ENCODE assay signal across 20 cellular contexts in genomic region chr17:7530294-7530900, GRCh38.
"Had no signal": no experiment of that assay in that cellular context is flagged by ENCODE, and none has a peak within 500 bp of the region (broad histone marks: within the 10 kb centered on the region; RNA-seq: fewer than 3 reads in every experiment).

No MANE protein-coding gene starts in this region.

- H3K27me3 Mint-ChIP-seq: effector memory CD8-positive, alpha-beta T cell; natural killer cell treated with Interleukin-12 subunit alpha and Interleukin-12 subunit beta and Interleukin-15 and Interleukin-18, amount 100 ng/mL, for 72 hours; stimulated activated memory B cell treated with anti-CD40 and anti-IgM and Interleukin-4, amounts not matched to agents 10 μg/mL and 1 μg/mL and 100 μg/mL, for 72 hours; stimulated activated naive CD8-positive, alpha-beta T cell treated with anti-CD3 and anti-CD28 coated beads, Interleukin-15, amount 100 ng/mL, for 72 hours had no signal

- H3K4me3 Mint-ChIP-seq: effector memory CD8-positive, alpha-beta T cell; immature natural killer cell; natural killer cell treated with Interleukin-12 subunit alpha and Interleukin-12 subunit beta and Interleukin-15 and Interleukin-18, amount 100 ng/mL, for 72 hours; stimulated activated memory B cell treated with anti-CD40 and anti-IgM and Interleukin-4, amounts not matched to agents 10 μg/mL and 1 μg/mL and 100 μg/mL, for 72 hours; stimulated activated naive CD8-positive, alpha-beta T cell treated with anti-CD3 and anti-CD28 coated beads, Interleukin-15, amount 100 ng/mL, for 72 hours had no signal

- H3K27ac Mint-ChIP-seq: effector memory CD8-positive, alpha-beta T cell; immature natural killer cell; natural killer cell treated with Interleukin-12 subunit alpha and Interleukin-12 subunit beta and Interleukin-15 and Interleukin-18, amount 100 ng/mL, for 72 hours; stimulated activated memory B cell treated with anti-CD40 and anti-IgM and Interleukin-4, amounts not matched to agents 10 μg/mL and 1 μg/mL and 100 μg/mL, for 72 hours; stimulated activated naive CD8-positive, alpha-beta T cell treated with anti-CD3 and anti-CD28 coated beads, Interleukin-15, amount 100 ng/mL, for 72 hours had no signal

- H3K4me1 Mint-ChIP-seq: immature natural killer cell; stimulated activated memory B cell treated with anti-CD40 and anti-IgM and Interleukin-4, amounts not matched to agents 10 μg/mL and 1 μg/mL and 100 μg/mL, for 72 hours; stimulated activated naive CD8-positive, alpha-beta T cell treated with anti-CD3 and anti-CD28 coated beads, Interleukin-15, amount 100 ng/mL, for 72 hours had no signal

- DNase-seq: effector memory CD8-positive, alpha-beta T cell; esophagus squamous epithelium; foreskin keratinocyte; immature natural killer cell; left cardiac atrium; left ventricle myocardium inferior; lower lobe of right lung; mesenchymal stem cell; midbrain; occipital lobe; psoas muscle; spleen; stimulated activated CD4-positive, alpha-beta T cell treated with anti-CD3 and anti-CD28 coated beads, Interleukin-15, amount 100 ng/mL, for 24 hours; stimulated activated CD4-positive, alpha-beta T cell treated with anti-CD3 and anti-CD28 coated beads, Interleukin-1b, Interleukin-23, amount 100 ng/mL, for 48 hours; stimulated activated CD4-positive, alpha-beta T cell treated with anti-CD3 and anti-CD28 coated beads, Interleukin-4, amount 100 ng/mL, for 24 hours; stimulated activated naive CD8-positive, alpha-beta T cell treated with anti-CD3 and anti-CD28 coated beads, Interleukin-15, amount 100 ng/mL, for 72 hours; testis had no signal

- H3K9me3 Mint-ChIP-seq: effector memory CD8-positive, alpha-beta T cell had no signal

- FAIRE-seq: keratinocyte had no signal
